ENCODE assay signal across 18 cellular contexts in genomic region chr7:19369806-19370205, GRCh38.
"Had no signal": no experiment of that assay in that cellular context is flagged by ENCODE, and none has a peak within 500 bp of the region (broad histone marks: within the 10 kb centered on the region; RNA-seq: fewer than 3 reads in every experiment).

No MANE protein-coding gene starts in this region.

- DNase-seq: activated CD4-positive, alpha-beta memory T cell treated with anti-CD3 and anti-CD28 coated beads for 36 hours; activated CD4-positive, alpha-beta T cell treated with anti-CD3 and anti-CD28 coated beads for 36 hours; activated effector memory CD4-positive, alpha-beta T cell treated with Interleukin-2 at 50 U/mL for 16 hours; activated T-cell treated with anti-CD3 and anti-CD28 coated beads, Interleukin-2, amount 50 U/mL, for 24 hours; adrenal gland; dorsolateral prefrontal cortex; mammary epithelial cell; naive B cell; stomach; testis; upper lobe of left lung; WERI-Rb-1 had no signal

- H3K9ac ChIP-seq: neural progenitor cell had no signal

- H3K27ac Mint-ChIP-seq: activated CD4-positive, alpha-beta memory T cell treated with anti-CD3 and anti-CD28 coated beads for 36 hours; activated CD4-positive, alpha-beta T cell treated with anti-CD3 and anti-CD28 coated beads for 36 hours; activated naive CD4-positive, alpha-beta T cell treated with anti-CD3 and anti-CD28 coated beads, Interleukin-2, amount 50 U/mL, for 24 hours; activated T-cell treated with anti-CD3 and anti-CD28 coated beads, Interleukin-2, amount 50 U/mL, for 24 hours; neural progenitor cell had no signal

- H3K4me3 ChIP-seq: adrenal gland, cardiac muscle cell, dorsolateral prefrontal cortex, neural progenitor cell, stomach, testis, upper lobe of left lung had no signal

- ATAC-seq: activated CD4-positive, alpha-beta T cell treated with anti-CD3 and anti-CD28 coated beads for 36 hours; esophagus mucosa; left lobe of liver; sciatic nerve had no signal

- H3K9me3 ChIP-seq: adrenal gland, stomach, testis, upper lobe of left lung had no signal

- H2AFZ ChIP-seq: neural progenitor cell had no signal

- H3K36me3 Mint-ChIP-seq: activated CD4-positive, alpha-beta memory T cell treated with anti-CD3 and anti-CD28 coated beads for 36 hours; activated naive CD4-positive, alpha-beta T cell treated with anti-CD3 and anti-CD28 coated beads, Interleukin-2, amount 50 U/mL, for 24 hours; naive B cell; neural progenitor cell had no signal

- H3K4me1 ChIP-seq: adrenal gland, neural progenitor cell, stomach, testis, upper lobe of left lung had no signal

- H3K4me1 Mint-ChIP-seq: activated CD4-positive, alpha-beta T cell treated with anti-CD3 and anti-CD28 coated beads for 36 hours; activated naive CD4-positive, alpha-beta T cell treated with anti-CD3 and anti-CD28 coated beads, Interleukin-2, amount 50 U/mL, for 24 hours; naive B cell had no signal

- H3K27me3 Mint-ChIP-seq: activated CD4-positive, alpha-beta memory T cell treated with anti-CD3 and anti-CD28 coated beads for 36 hours; activated CD4-positive, alpha-beta T cell treated with anti-CD3 and anti-CD28 coated beads for 36 hours; activated naive CD4-positive, alpha-beta T cell treated with anti-CD3 and anti-CD28 coated beads, Interleukin-2, amount 50 U/mL, for 24 hours; activated T-cell treated with anti-CD3 and anti-CD28 coated beads, Interleukin-2, amount 50 U/mL, for 24 hours; naive B cell had no signal

- H3K4me3 Mint-ChIP-seq: activated CD4-positive, alpha-beta memory T cell treated with anti-CD3 and anti-CD28 coated beads for 36 hours; activated CD4-positive, alpha-beta T cell treated with anti-CD3 and anti-CD28 coated beads for 36 hours; activated naive CD4-positive, alpha-beta T cell treated with anti-CD3 and anti-CD28 coated beads, Interleukin-2, amount 50 U/mL, for 24 hours; activated T-cell treated with anti-CD3 and anti-CD28 coated beads, Interleukin-2, amount 50 U/mL, for 24 hours; naive B cell; neural progenitor cell had no signal

- H3K36me3 ChIP-seq: adrenal gland, cardiac muscle cell, neural progenitor cell, stomach, upper lobe of left lung, WERI-Rb-1 had no signal

- H3K27me3 ChIP-seq: adrenal gland, cardiac muscle cell, neural progenitor cell, stomach, testis, upper lobe of left lung had no signal

- H3K27ac ChIP-seq: adrenal gland, cardiac muscle cell, dorsolateral prefrontal cortex, neural progenitor cell, stomach, testis, upper lobe of left lung, WERI-Rb-1 had no signal

- H3K9me3 Mint-ChIP-seq: neural progenitor cell had no signal

- H3K4me2 ChIP-seq: neural progenitor cell had no signal
